In the genomic region with DNA sequence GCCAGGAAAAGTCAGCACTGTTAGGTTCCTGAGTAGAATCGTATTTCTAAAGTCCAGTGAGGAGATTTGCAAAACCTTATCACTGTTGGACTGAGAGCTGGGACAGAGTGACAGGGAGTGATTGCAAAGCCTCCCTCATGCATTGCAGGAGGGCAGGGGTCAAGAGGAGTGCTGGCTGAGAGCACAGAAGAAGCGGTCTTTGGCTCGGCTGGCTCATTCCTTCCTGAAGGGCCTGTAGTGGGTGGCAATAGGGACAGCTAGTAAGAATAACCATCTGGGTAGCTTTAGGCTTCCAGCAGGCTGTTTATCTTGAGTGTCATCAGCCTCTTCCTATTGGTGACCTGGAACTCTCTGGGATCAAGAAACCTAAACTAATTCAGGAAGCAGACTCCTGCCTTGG, we compare ENCODE assay signal across 9 cellular contexts. TPM values are rescaled to one million over a fixed set of nuclear protein-coding genes. Genes with fewer than 3 reads are reported as not detected.
DNase-seq lines count a peak whose midpoint lies in the region; ATAC-seq and TF ChIP-seq lines count a peak whose summit lies in the region.
"Had no signal": no experiment of that assay in that cellular context is flagged by ENCODE, and none has a peak within 500 bp of the region (broad histone marks: within the 10 kb centered on the region; RNA-seq: fewer than 3 reads in every experiment).

No MANE protein-coding gene starts in this region.

- DNase-seq in AG08395 (ENCODE audit: low spot score) (peak; percentile 26), RPMI7951 (ENCODE audit: low read depth) (peak; percentile 64), foreskin melanocyte (peak; percentile 47), neural crest cell (ENCODE audit: low read depth, low spot score) (peak; percentile 17)
- no peak for DNase-seq in stimulated activated CD4-positive, alpha-beta T cell treated with anti-CD3 and anti-CD28 coated beads, Interleukin-4, amount 100 ng/mL, for 1 hour
- DNase-seq: anterior cingulate cortex had no signal

- peaks cover 24% of the 10 kb centered on the region for H3K4me1 Mint-ChIP-seq in neural crest cell

- peak overlapping the region; percentile 30 for H3K27ac Mint-ChIP-seq in neural crest cell (ENCODE audit: unreplicated experiment)

- H3K27me3 Mint-ChIP-seq in neural crest cell (ENCODE audit: low read depth): no peaks in the 10 kb centered on the region

- no peak for TF ChIP-seq CTCF in neural crest cell (conservative IDR thresholded peaks at IDR 0.05)

- H3K4me3 Mint-ChIP-seq in neural crest cell: no peak overlapping the region

- H3K36me3 Mint-ChIP-seq in neural crest cell (ENCODE audit: low read depth): no peaks in the 10 kb centered on the region

- H3K9me3 Mint-ChIP-seq in neural crest cell: no peaks in the 10 kb centered on the region

- ATAC-seq in GM19455 (IDR thresholded peaks at IDR 0.05; ENCODE audit: unreplicated experiment) (no peak), GM19397 (IDR thresholded peaks at IDR 0.05; ENCODE audit: unreplicated experiment) (no peak), HG02840 (IDR thresholded peaks at IDR 0.05; ENCODE audit: low FRiP score, unreplicated experiment) (no peak)

RNA-seq across cellular contexts. Expression of a gene that starts 53.4 kb away (rescaled TPM):
- total RNA-seq in RPMI7951 (2014; rRNA removed; shearing (Covaris generic)): 241 and 316 TPM in 2 replicates
- 0.65 and 1.4 TPM in 2 replicates for total RNA-seq in neural crest cell

Comparison
In these comparisons a context has a peak if more than half of its experiments do, and no peak if none do; other contexts are left out.
1. RNA of a gene that starts 53.4 kb away (total RNA-seq): 241 to 316 TPM in RPMI7951; 0.65 to 1.4 TPM in neural crest cell; every median in the first group is over 10 times any median in the second.